ENCODE assay signal across 8 cellular contexts in genomic region chr17:2398188-2398587, GRCh38. TPM values are rescaled to one million over a fixed set of nuclear protein-coding genes. Genes with fewer than 3 reads are reported as not detected.
DNase-seq lines count a peak whose midpoint lies in the region; ATAC-seq and TF ChIP-seq lines count a peak whose summit lies in the region.

No MANE protein-coding gene starts in this region.

- H3K9me3 Mint-ChIP-seq in activated T-cell treated with anti-CD3 and anti-CD28 coated beads, Interleukin-2, amount 50 U/mL, for 4 hours = no peaks in the 10 kb centered on the region
- no peaks in the 10 kb centered on the region for H3K9me3 Mint-ChIP-seq in memory B cell

- no peaks in the 10 kb centered on the region for H3K36me3 ChIP-seq in brain microvascular endothelial cell (replicated peaks)
- H3K36me3 ChIP-seq in tibial artery = peaks cover 0 to 6% (median 0%) of the 10 kb centered on the region in 3 donors

- in situ Hi-C loops in brain microvascular endothelial cell (cut with HindIII; ENCODE audit: low pct_ligation_motif_present, low sequenced_read_pairs) = no loop called here

- intact Hi-C loops in tibial artery (cut with DNase I; ENCODE audit: low total_unique reads) = no loop called here

- H3K4me1 ChIP-seq in tibial artery = peaks cover 12 to 66% (median 54%) of the 10 kb centered on the region in 4 donors

- DNase-seq in activated T-cell treated with anti-CD3 and anti-CD28 coated beads, Interleukin-2, amount 50 U/mL, for 4 hours = no peak
- DNase-seq in activated T-cell treated with anti-CD3 and anti-CD28 coated beads, Interleukin-2, amount 50 U/mL, for 1 hour = no peak
- DNase-seq in brain microvascular endothelial cell (no peak), memory B cell (ENCODE audit: low spot score in 2 of 2) (no peak), tibial artery (no peak), NCI-H446 treated with DMSO at 0.1 percent for 48 hours (lab: John Stamatoyannopoulos, UW) (no peak)

- no peaks in the 10 kb centered on the region for H3K27me3 Mint-ChIP-seq in activated T-cell treated with anti-CD3 and anti-CD28 coated beads, Interleukin-2, amount 50 U/mL, for 4 hours (ENCODE audit: low read depth)
- no peaks in the 10 kb centered on the region for H3K27me3 Mint-ChIP-seq in memory B cell

- TF ChIP-seq CTCF in brain microvascular endothelial cell (IDR thresholded peaks at IDR 0.05; ENCODE audit: low read depth, low read length, missing control alignments) (no peak), tibial artery (IDR thresholded peaks at IDR 0.05) (no peak)

- no peaks in the 10 kb centered on the region for H3K36me3 Mint-ChIP-seq in activated T-cell treated with anti-CD3 and anti-CD28 coated beads, Interleukin-2, amount 50 U/mL, for 4 hours (ENCODE audit: insufficient read depth)
- no peaks in the 10 kb centered on the region for H3K36me3 Mint-ChIP-seq in memory B cell

- H3K27me3 ChIP-seq in brain microvascular endothelial cell (replicated peaks) (no peaks in the 10 kb centered on the region), tibial artery (no peaks in the 10 kb centered on the region)

- peaks cover 51% of the 10 kb centered on the region for H3K4me1 Mint-ChIP-seq in activated T-cell treated with anti-CD3 and anti-CD28 coated beads, Interleukin-2, amount 50 U/mL, for 4 hours (ENCODE audit: low read depth)
- H3K4me1 Mint-ChIP-seq in memory B cell = peaks cover 41% of the 10 kb centered on the region

- ATAC-seq in activated T-cell treated with anti-CD3 and anti-CD28 coated beads, Interleukin-2, amount 50 U/mL, for 4 hours = no peak
- ATAC-seq in memory B cell (ENCODE audit: low read depth) (no peak), HG02571 (IDR thresholded peaks at IDR 0.05; ENCODE audit: unreplicated experiment) (no peak), HG02588 (IDR thresholded peaks at IDR 0.05; ENCODE audit: unreplicated experiment) (no peak)

- H3K27ac Mint-ChIP-seq in memory B cell = peak overlapping the region; percentile 63

- H3K9me3 ChIP-seq in tibial artery = no peaks in the 10 kb centered on the region

- H3K4me3 Mint-ChIP-seq in activated T-cell treated with anti-CD3 and anti-CD28 coated beads, Interleukin-2, amount 50 U/mL, for 4 hours = peak overlapping the region; percentile 97
- peak overlapping the region; percentile 28 for H3K4me3 Mint-ChIP-seq in memory B cell

- H3K4me3 ChIP-seq in brain microvascular endothelial cell (ENCODE audit: low read depth, low read length) (peak overlapping the region; percentile 43), tibial artery (peak overlapping the region; percentile 65 to 88)

- H3K27ac ChIP-seq in brain microvascular endothelial cell = peak overlapping the region; percentile 98
- H3K27ac ChIP-seq in tibial artery = peak overlapping the region; percentile 91 to 100

RNA-seq across cellular contexts. Expression of gene MNT, which starts 2.7 kb away (rescaled TPM):
- 10 to 100 TPM; 27.8 to 30.7 (median 29.5) TPM for total RNA-seq in activated T-cell treated with anti-CD3 and anti-CD28 coated beads, Interleukin-2, amount 50 U/mL, for 4 hours
